Comparison of ENCODE assay signal across 13 cellular contexts in the genomic region with DNA sequence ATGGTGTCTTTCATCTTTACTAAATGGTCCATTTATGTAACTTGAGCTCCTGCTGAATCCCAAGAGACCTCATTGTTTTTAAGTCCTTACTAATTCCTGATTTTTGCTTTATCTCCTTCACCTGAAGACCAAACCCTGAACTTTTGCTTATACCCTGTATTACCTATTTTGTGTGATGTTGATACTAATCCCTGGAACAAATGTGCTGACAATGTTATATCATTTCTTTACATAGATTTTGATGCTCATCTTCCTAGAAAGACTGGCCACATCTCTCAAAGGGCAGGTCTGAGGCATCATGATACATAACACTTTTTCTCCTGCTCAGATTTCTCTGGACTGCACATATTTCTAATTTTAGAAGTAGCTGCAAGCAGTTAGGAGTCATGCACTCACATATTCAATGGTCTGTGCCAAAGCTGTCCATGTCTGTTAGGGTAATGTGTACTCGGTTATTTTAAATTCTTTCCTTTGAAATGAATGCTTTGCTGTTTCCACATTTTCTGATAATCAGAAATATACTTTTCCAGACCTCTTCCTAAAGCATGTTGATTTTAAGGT.
DNase-seq lines count a peak whose midpoint lies in the region; ATAC-seq and TF ChIP-seq lines count a peak whose summit lies in the region.
"Had no signal": no experiment of that assay in that cellular context is flagged by ENCODE, and none has a peak within 500 bp of the region (broad histone marks: within the 10 kb centered on the region; RNA-seq: fewer than 3 reads in every experiment).

No MANE protein-coding gene starts in this region.

- TF ChIP-seq CTCF in heart right ventricle (IDR thresholded peaks at IDR 0.05) (no peak), right atrium auricular region (IDR thresholded peaks at IDR 0.05) (no peak)

- peak in 5 of 8 donors; percentile 47 to 71 (median 66) for ATAC-seq in heart right ventricle
- ATAC-seq: HCT116 had no signal

- H3K36me3 ChIP-seq in heart right ventricle (no peaks in the 10 kb centered on the region), right atrium auricular region (no peaks in the 10 kb centered on the region), GM23248 (ENCODE audit: low read depth) (no peaks in the 10 kb centered on the region), mesenchymal stem cell (ENCODE audit: control insufficient read depth in 1 of 2, insufficient read depth in 2 of 2, low read depth in 1 of 2, low read length in 2 of 2) (no peaks in the 10 kb centered on the region)
- H3K36me3 ChIP-seq: BLaER1 had no signal

- no peak overlapping the region for H2BK5ac ChIP-seq in mesenchymal stem cell (ENCODE audit: low read depth, low read length, poor library complexity, severe bottlenecking)

- H3K27me3 ChIP-seq in heart right ventricle = no peaks in the 10 kb centered on the region
- H3K27me3 ChIP-seq in right atrium auricular region = no peaks in the 10 kb centered on the region
- H3K27me3 ChIP-seq in GM23248 (replicated peaks; ENCODE audit: insufficient read depth) = no peaks in the 10 kb centered on the region
- no peaks in the 10 kb centered on the region for H3K27me3 ChIP-seq in mesenchymal stem cell (ENCODE audit: control insufficient read depth in 1 of 2, insufficient read depth in 1 of 2, low read length in 2 of 2)
- H3K27me3 ChIP-seq: BLaER1 had no signal

- H2BK120ac ChIP-seq in mesenchymal stem cell (ENCODE audit: low read depth, low read length) = no peak overlapping the region

- H3K9me3 ChIP-seq in heart right ventricle (peaks cover 0 to 11% (median 0%) of the 10 kb centered on the region in 11 donors), right atrium auricular region (no peaks in the 10 kb centered on the region), GM23248 (ENCODE audit: low read depth) (no peaks in the 10 kb centered on the region), mesenchymal stem cell (ENCODE audit: control insufficient read depth, low read length) (no peaks in the 10 kb centered on the region)
- H3K9me3 ChIP-seq: Caco-2 had no signal

- H4K8ac ChIP-seq in mesenchymal stem cell (ENCODE audit: low read length) = no peak overlapping the region

- H3K14ac ChIP-seq in mesenchymal stem cell (ENCODE audit: low read length in 2 of 2) = no peak overlapping the region

- no peaks in the 10 kb centered on the region for H3K79me2 ChIP-seq in GM23248 (ENCODE audit: insufficient read depth)

- H2AK5ac ChIP-seq in mesenchymal stem cell (ENCODE audit: low read length, severe bottlenecking) = no peak overlapping the region

- intact Hi-C loops in heart right ventricle (cut with DNase I) = no loop called here

- in situ Hi-C loops in GM23248 (cut with MboI) = no loop called here

- H2BK12ac ChIP-seq in mesenchymal stem cell (ENCODE audit: low read length in 2 of 2) = no peak overlapping the region

- H3K4me2 ChIP-seq in GM23248 (ENCODE audit: unreplicated experiment) (no peak overlapping the region), mesenchymal stem cell (ENCODE audit: low read length, poor library complexity, severe bottlenecking) (no peak overlapping the region)
- H3K4me2 ChIP-seq: BLaER1 had no signal

- H3K79me1 ChIP-seq in mesenchymal stem cell (replicated peaks; ENCODE audit: low read length, poor library complexity, severe bottlenecking) = no peaks in the 10 kb centered on the region

- H3F3A ChIP-seq in GM23248 (ENCODE audit: insufficient read depth) = no peaks in the 10 kb centered on the region

- H3K18ac ChIP-seq in mesenchymal stem cell (ENCODE audit: low read depth in 1 of 2, low read length in 2 of 2) = no peak overlapping the region

- TF ChIP-seq POLR2A in erythroblast (IDR thresholded peaks at IDR 0.05; ENCODE audit: low read length) = no peak

- H3K4me1 ChIP-seq in heart right ventricle (peaks cover 0 to 10% (median 0%) of the 10 kb centered on the region in 9 donors), right atrium auricular region (no peaks in the 10 kb centered on the region), GM23248 (ENCODE audit: insufficient read depth) (no peaks in the 10 kb centered on the region), mesenchymal stem cell (ENCODE audit: control insufficient read depth, insufficient read depth, low read depth, low read length) (no peaks in the 10 kb centered on the region)
- H3K4me1 ChIP-seq: Caco-2 had no signal

- no peaks in the 10 kb centered on the region for H3K9me2 ChIP-seq in GM23248 (ENCODE audit: insufficient read depth)

- H4K20me1 ChIP-seq in GM23248 (ENCODE audit: insufficient read depth) = no peaks in the 10 kb centered on the region
- H4K20me1 ChIP-seq: BLaER1 had no signal

- no peak overlapping the region for H3K4ac ChIP-seq in mesenchymal stem cell (ENCODE audit: low read depth in 1 of 2, low read length in 2 of 2)

- H4K91ac ChIP-seq in mesenchymal stem cell (ENCODE audit: low read length) = no peak overlapping the region

- H3K9ac ChIP-seq in GM23248 (no peak overlapping the region), mesenchymal stem cell (ENCODE audit: low read length) (no peak overlapping the region)
- H3K9ac ChIP-seq: BLaER1 had no signal

- H2AFZ ChIP-seq in GM23248 (no peak overlapping the region), mesenchymal stem cell (ENCODE audit: low read depth, low read length) (no peak overlapping the region)

- no peak overlapping the region for H2BK15ac ChIP-seq in mesenchymal stem cell (ENCODE audit: low read depth, poor library complexity, severe bottlenecking)

- no peak overlapping the region for H3K27ac ChIP-seq in heart right ventricle
- no peak overlapping the region for H3K27ac ChIP-seq in right atrium auricular region
- H3K27ac ChIP-seq in GM23248 = no peak overlapping the region
- H3K27ac ChIP-seq in mesenchymal stem cell (ENCODE audit: low read length, poor library complexity, severe bottlenecking) = no peak overlapping the region
- H3K27ac ChIP-seq: BLaER1 had no signal

- no peak overlapping the region for H3K4me3 ChIP-seq in heart right ventricle
- H3K4me3 ChIP-seq in right atrium auricular region = no peak overlapping the region
- no peak overlapping the region for H3K4me3 ChIP-seq in GM23248
- H3K4me3 ChIP-seq in mesenchymal stem cell (ENCODE audit: insufficient read depth in 1 of 2, low read depth in 1 of 2, low read length in 2 of 2) = no peak overlapping the region
- H3K4me3 ChIP-seq: BLaER1 had no signal

- WGBS in heart right ventricle, 2 donors = 54 to 55% methylated on average over 1 of the region's 1 CpG
- 38 to 43% methylated on average over 1 of the region's 1 CpG for whole genome bisulfite sequencing in GM23248 (ENCODE audit: low coverage in 1 of 2, low lambda C conversion rate in 2 of 2, missing lambda C conversion rate in 2 of 2), 2 experiments
- no CpG with 5 or more reads among the region's 1 CpG for WGBS in mesenchymal stem cell

- no peak overlapping the region for H3K23ac ChIP-seq in mesenchymal stem cell (ENCODE audit: low read length in 2 of 2)

- DNase-seq in heart right ventricle (no peak), right atrium auricular region (ENCODE audit: low spot score) (no peak), GM23248 (peak; percentile 34), myocyte (ENCODE audit: low read depth) (peak; percentile 2), mesenchymal stem cell (no peak), erythroblast (lab: John Stamatoyannopoulos, UW) (no peak)
- DNase-seq: AML-193; Caco-2; CD8-positive, alpha-beta memory T cell; DMS 273 treated with DMSO at 0.1 percent for 48 hours; IMR-90 had no signal

Comparison
In these comparisons a context has a peak if more than half of its experiments do, and no peak if none do; other contexts are left out.
1. DNase-seq: peak in GM23248 (single experiment) and myocyte (single experiment); none in heart right ventricle (0 of 2), right atrium auricular region (single experiment), mesenchymal stem cell (single experiment) and erythroblast (0 of 2).